8 cellular contexts compared by ENCODE assay signal in the genomic region with DNA sequence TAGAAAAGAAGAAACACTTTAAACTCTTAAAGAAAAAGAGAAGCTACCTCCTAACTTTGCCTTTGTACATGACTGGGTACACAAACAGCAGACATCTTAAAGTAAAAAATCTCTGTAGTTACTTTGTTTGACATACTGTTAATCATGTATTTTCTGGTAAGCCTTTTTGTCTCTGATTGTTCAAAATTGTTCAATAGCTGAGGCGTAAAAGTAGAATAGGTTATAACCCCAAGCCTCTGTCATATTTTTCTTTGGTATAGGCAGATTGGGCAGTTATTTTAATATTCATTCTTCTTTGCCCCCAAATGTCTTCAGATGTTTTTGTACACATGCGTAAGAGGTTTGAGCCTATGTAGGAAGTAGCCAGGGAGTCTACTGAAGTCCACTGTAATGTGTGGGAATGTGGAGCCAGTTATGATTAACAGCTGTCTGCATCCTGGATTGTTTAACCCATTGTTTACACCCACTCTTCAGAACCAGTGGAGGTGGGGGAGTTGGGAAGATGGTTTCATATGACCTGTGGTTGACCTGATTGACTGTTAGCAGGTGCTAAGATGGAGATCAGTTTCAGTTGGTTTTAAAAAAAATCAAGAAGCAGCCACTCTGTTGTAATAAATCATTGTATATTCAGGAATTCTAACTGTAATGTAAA.
DNase-seq lines count a peak whose midpoint lies in the region; ATAC-seq and TF ChIP-seq lines count a peak whose summit lies in the region.

No MANE protein-coding gene starts in this region.

- no peaks in the 10 kb centered on the region for H3K27me3 Mint-ChIP-seq in CD8-positive, alpha-beta T cell (ENCODE audit: low read depth)

- peaks cover 2% of the 10 kb centered on the region for H3K9me3 Mint-ChIP-seq in CD8-positive, alpha-beta T cell

- H3K27ac Mint-ChIP-seq in CD8-positive, alpha-beta T cell: no peak overlapping the region

- no peak overlapping the region for H3K4me3 ChIP-seq in CD8-positive, alpha-beta T cell (ENCODE audit: low read depth, low read length)
- H3K4me3 ChIP-seq in lower lobe of right lung: no peak overlapping the region

- no peaks in the 10 kb centered on the region for H3K27me3 ChIP-seq in CD8-positive, alpha-beta T cell (ENCODE audit: insufficient read depth, low read length)
- H3K27me3 ChIP-seq in lower lobe of right lung (ENCODE audit: low read depth): no peaks in the 10 kb centered on the region

- ATAC-seq in CD8-positive, alpha-beta T cell: no peak
- ATAC-seq in HG03039 (IDR thresholded peaks at IDR 0.05; ENCODE audit: unreplicated experiment): peak; percentile 22
- ATAC-seq in lower lobe of right lung: no peak
- ATAC-seq in HG02885 (IDR thresholded peaks at IDR 0.05; ENCODE audit: poor library complexity, unreplicated experiment): no peak

- H3K4me1 ChIP-seq in CD8-positive, alpha-beta T cell (ENCODE audit: insufficient read depth, low read length): peaks cover under 1% of the 10 kb centered on the region
- peaks cover 25% of the 10 kb centered on the region for H3K4me1 ChIP-seq in lower lobe of right lung

- peak; percentile 26 for TF ChIP-seq CTCF in CD8-positive, alpha-beta T cell (IDR thresholded peaks at IDR 0.05)
- peak; percentile 31 for TF ChIP-seq CTCF in lower lobe of right lung (IDR thresholded peaks at IDR 0.05)

- intact Hi-C loops in CD8-positive, alpha-beta T cell (cut with DNase I, micrococcal nuclease): loop anchor here (1.0 to 5.0 kb wide), 3 partner anchors 84 to 1092 kb away; no protein-coding TSS in a partner anchor
- intact Hi-C loops in lower lobe of right lung (cut with DNase I): loop anchor here (5.0 kb wide), 1 partner anchor 217 kb away; no protein-coding TSS in a partner anchor

- H3K36me3 Mint-ChIP-seq in CD8-positive, alpha-beta T cell: no peaks in the 10 kb centered on the region

- POLR2A ChIA-PET in CD8-positive, alpha-beta T cell (lab: Charles Lee): interaction anchor here (0.8 to 1.3 kb wide), 2 partner anchors 26 to 83 kb away, joined by 5 to 8 read pairs; no protein-coding TSS in a partner anchor

- CTCF ChIA-PET in CD8-positive, alpha-beta T cell (lab: Charles Lee): interaction anchor here (0.5 to 6.8 kb wide), 50 partner anchors 8 to 1083 kb away, joined by 3 to 87 read pairs (median 4); no protein-coding TSS in a partner anchor

- peaks cover 15% of the 10 kb centered on the region for H3K4me1 Mint-ChIP-seq in CD8-positive, alpha-beta T cell (ENCODE audit: low read depth)

- H3K27ac ChIP-seq in CD8-positive, alpha-beta T cell (ENCODE audit: low read depth, low read length): no peak overlapping the region
- peak overlapping the region; percentile 22 for H3K27ac ChIP-seq in lower lobe of right lung

- no peaks in the 10 kb centered on the region for H3K9me3 ChIP-seq in CD8-positive, alpha-beta T cell (ENCODE audit: low read length)
- H3K9me3 ChIP-seq in lower lobe of right lung: no peaks in the 10 kb centered on the region

- no peaks in the 10 kb centered on the region for H3K36me3 ChIP-seq in CD8-positive, alpha-beta T cell (ENCODE audit: insufficient read depth, low read length)
- no peaks in the 10 kb centered on the region for H3K36me3 ChIP-seq in lower lobe of right lung

- H3K4me3 Mint-ChIP-seq in CD8-positive, alpha-beta T cell: no peak overlapping the region

- no peak for DNase-seq in CD8-positive, alpha-beta T cell
- DNase-seq in SW480 (ENCODE audit: low spot score): peak; percentile 33
- DNase-seq in lower lobe of right lung: no peak
- DNase-seq in activated CD4-positive, alpha-beta T cell treated with anti-CD3 and anti-CD28 coated beads for 1 hour: no peak
- DNase-seq in NCI-H1048 (lab: John Stamatoyannopoulos, UW): no peak
- DNase-seq in HuH-7.5 (ENCODE audit: low spot score): no peak
